ENCODE assay signal across 28 cellular contexts in the genomic region with DNA sequence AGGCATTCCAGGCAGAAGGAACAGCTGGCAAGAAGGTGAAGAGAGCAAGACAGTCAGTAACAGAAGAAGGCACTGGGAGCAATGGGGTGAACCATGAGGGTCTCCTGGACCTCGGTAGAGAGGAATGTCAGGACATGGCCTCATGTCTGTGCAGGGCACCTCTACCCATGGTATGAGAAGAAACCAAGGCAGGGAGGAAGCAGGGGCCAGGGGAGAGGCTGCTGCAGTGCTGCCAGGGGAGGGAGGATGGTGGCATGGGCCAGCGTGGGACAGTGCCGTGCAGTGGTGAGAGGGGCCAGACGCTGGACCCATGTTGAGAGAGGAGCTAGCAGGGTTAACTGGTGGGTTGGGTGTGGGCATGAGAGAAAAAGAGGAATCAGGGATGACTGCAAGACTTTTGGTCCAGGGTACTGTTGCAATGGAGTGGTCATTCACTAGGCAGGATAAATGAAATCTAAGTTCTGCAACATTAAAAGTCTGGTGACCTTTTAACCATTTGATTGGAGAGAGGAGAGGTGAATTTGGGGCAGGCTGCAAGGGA.
"Had no signal": no experiment of that assay in that cellular context is flagged by ENCODE, and none has a peak within 500 bp of the region (broad histone marks: within the 10 kb centered on the region; RNA-seq: fewer than 3 reads in every experiment).

No MANE protein-coding gene starts in this region.

- H3K9me3 Mint-ChIP-seq: activated CD4-positive, alpha-beta memory T cell treated with anti-CD3 and anti-CD28 coated beads, Interleukin-2, amount 10 ng/mL, durations not matched to agents 7 days and 5 days; activated naive CD8-positive, alpha-beta T cell treated with anti-CD3 and anti-CD28 coated beads for 36 hours; activated T-helper 2 cell treated with anti-CD3 and anti-CD28 coated beads, Interferon-gamma antibody, Interleukin-2, Interleukin-4, amounts not matched to agents 10 μg/mL and 5 μg/mL and 100 μg/mL, durations not matched to agents 14 hours and 24 hours and 36 hours had no signal

- ATAC-seq: activated CD4-positive, alpha-beta T cell treated with anti-CD3 and anti-CD28 coated beads for 36 hours; K562; Right ventricle myocardium inferior; T-cell had no signal

- H3K27ac Mint-ChIP-seq: activated CD4-positive, alpha-beta memory T cell treated with anti-CD3 and anti-CD28 coated beads, Interleukin-2, amount 10 ng/mL, durations not matched to agents 7 days and 5 days; activated CD4-positive, alpha-beta T cell treated with anti-CD3 and anti-CD28 coated beads for 36 hours; activated naive CD4-positive, alpha-beta T cell treated with anti-CD3 and anti-CD28 coated beads, Interleukin-2, amount 10 ng/mL, durations not matched to agents 7 days and 5 days; activated naive CD8-positive, alpha-beta T cell treated with anti-CD3 and anti-CD28 coated beads for 36 hours; activated T-helper 2 cell treated with anti-CD3 and anti-CD28 coated beads, Interferon-gamma antibody, Interleukin-2, Interleukin-4, amounts not matched to agents 10 μg/mL and 5 μg/mL and 100 μg/mL, durations not matched to agents 14 hours and 24 hours and 36 hours; T-cell had no signal

- H3K27ac ChIP-seq: SK-N-MC, VCaP had no signal

- H3K4me1 Mint-ChIP-seq: activated CD4-positive, alpha-beta memory T cell treated with anti-CD3 and anti-CD28 coated beads, Interleukin-2, amount 10 ng/mL, durations not matched to agents 7 days and 5 days; activated CD4-positive, alpha-beta T cell treated with anti-CD3 and anti-CD28 coated beads for 36 hours; activated naive CD4-positive, alpha-beta T cell treated with anti-CD3 and anti-CD28 coated beads, Interleukin-2, amount 10 ng/mL, durations not matched to agents 7 days and 5 days; activated naive CD8-positive, alpha-beta T cell treated with anti-CD3 and anti-CD28 coated beads for 36 hours; T-cell had no signal

- H3K4me3 ChIP-seq: K562, SK-N-MC had no signal

- H3K4me3 Mint-ChIP-seq: activated CD4-positive, alpha-beta memory T cell treated with anti-CD3 and anti-CD28 coated beads, Interleukin-2, amount 10 ng/mL, durations not matched to agents 7 days and 5 days; activated CD4-positive, alpha-beta T cell treated with anti-CD3 and anti-CD28 coated beads for 36 hours; activated naive CD4-positive, alpha-beta T cell treated with anti-CD3 and anti-CD28 coated beads, Interleukin-2, amount 10 ng/mL, durations not matched to agents 7 days and 5 days; activated naive CD8-positive, alpha-beta T cell treated with anti-CD3 and anti-CD28 coated beads for 36 hours; T-cell had no signal

- H3K36me3 Mint-ChIP-seq: activated naive CD4-positive, alpha-beta T cell treated with anti-CD3 and anti-CD28 coated beads, Interleukin-2, amount 10 ng/mL, durations not matched to agents 7 days and 5 days; activated naive CD8-positive, alpha-beta T cell treated with anti-CD3 and anti-CD28 coated beads for 36 hours; T-cell had no signal

- DNase-seq: activated CD4-positive, alpha-beta memory T cell treated with anti-CD3 and anti-CD28 coated beads, Interleukin-2, amount 10 ng/mL, durations not matched to agents 7 days and 5 days; activated CD4-positive, alpha-beta T cell treated with anti-CD3 and anti-CD28 coated beads for 36 hours; activated CD4-positive, alpha-beta T cell treated with anti-CD3 and anti-CD28 coated beads, Interleukin-2, amount 50 U/mL, for 1 hour; activated CD4-positive, CD25-positive, alpha-beta regulatory T cell; activated gamma-delta T cell treated with Interleukin-2 at 50 U/mL for 16 hours; activated naive CD4-positive, alpha-beta T cell treated with anti-CD3 and anti-CD28 coated beads, Interleukin-2, amount 10 ng/mL, durations not matched to agents 7 days and 5 days; activated naive CD8-positive, alpha-beta T cell treated with anti-CD3 and anti-CD28 coated beads for 36 hours; activated T-cell treated with anti-CD3 and anti-CD28 coated beads for 4 hours; activated T-cell treated with anti-CD3 and anti-CD28 coated beads, Interleukin-2, amount 50 U/mL, for 48 hours; Kasumi-1; NCI-H1048; NCI-H146; NCI-H187 treated with DMSO at 0.1 percent for 48 hours; NCI-H2081 treated with DMSO at 0.1 percent for 48 hours; NCI-H2171 treated with DMSO at 0.1 percent for 48 hours; NCI-H226; NCI-H510A; NCI-H526 treated with DMSO at 0.1 percent for 48 hours; NCI-H82; RPMI8226; T-helper 2 cell; T1000 had no signal
